In the genomic region with DNA sequence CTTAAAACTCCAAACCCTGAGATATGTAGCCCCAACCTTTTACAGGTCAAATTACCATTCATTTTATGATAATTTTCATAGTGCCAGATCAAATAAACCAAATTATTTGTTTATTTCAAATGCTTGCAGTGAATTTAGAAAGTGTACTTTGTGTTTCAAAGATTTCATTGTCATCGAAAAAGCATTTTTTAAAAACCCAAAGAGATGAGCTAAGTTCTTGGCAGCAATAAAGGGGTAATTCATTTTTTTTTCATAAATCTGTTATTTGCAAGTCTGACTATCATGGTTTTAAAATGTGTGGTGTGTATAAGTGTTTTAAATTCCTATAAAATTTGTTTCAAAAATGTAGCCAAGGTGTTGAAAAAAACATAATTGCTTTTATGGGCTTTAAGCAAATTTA, we compare ENCODE assay signal across 9 cellular contexts. TPM values are rescaled to one million over a fixed set of nuclear protein-coding genes. Genes with fewer than 3 reads are reported as not detected.
"Had no signal": no experiment of that assay in that cellular context is flagged by ENCODE, and none has a peak within 500 bp of the region (broad histone marks: within the 10 kb centered on the region; RNA-seq: fewer than 3 reads in every experiment).

No MANE protein-coding gene starts in this region.

- FAIRE-seq: H1, H54, HepG2 had no signal

- H3K9me3 ChIP-seq: HAP-1 had no signal

- H3K4me1 ChIP-seq: HAP-1 had no signal

- H3K4me3 ChIP-seq: GM23338, HAP-1 had no signal

- H2AFZ ChIP-seq: GM23338 had no signal

- H3K36me3 ChIP-seq: HAP-1 had no signal

- DNase-seq: HFFc6 had no signal

- H3K27ac ChIP-seq: HL-60 had no signal

- H3K4me2 ChIP-seq: GM23338 had no signal

- ATAC-seq: GM23338, HCT116, HepG2 had no signal

RNA-seq across cellular contexts. Expression of a gene that starts 17.2 kb away (rescaled TPM):
- total RNA-seq: HepG2 had no signal
- polyA plus RNA-seq: HepG2, IgD-negative memory B cell had no signal

RNA-seq across cellular contexts. Expression of a gene that starts 49.4 kb away (rescaled TPM):
- total RNA-seq: HepG2 had no signal
- polyA plus RNA-seq: HepG2, IgD-negative memory B cell had no signal
